Comparison of ENCODE assay signal across 1 cellular context in the genomic region with DNA sequence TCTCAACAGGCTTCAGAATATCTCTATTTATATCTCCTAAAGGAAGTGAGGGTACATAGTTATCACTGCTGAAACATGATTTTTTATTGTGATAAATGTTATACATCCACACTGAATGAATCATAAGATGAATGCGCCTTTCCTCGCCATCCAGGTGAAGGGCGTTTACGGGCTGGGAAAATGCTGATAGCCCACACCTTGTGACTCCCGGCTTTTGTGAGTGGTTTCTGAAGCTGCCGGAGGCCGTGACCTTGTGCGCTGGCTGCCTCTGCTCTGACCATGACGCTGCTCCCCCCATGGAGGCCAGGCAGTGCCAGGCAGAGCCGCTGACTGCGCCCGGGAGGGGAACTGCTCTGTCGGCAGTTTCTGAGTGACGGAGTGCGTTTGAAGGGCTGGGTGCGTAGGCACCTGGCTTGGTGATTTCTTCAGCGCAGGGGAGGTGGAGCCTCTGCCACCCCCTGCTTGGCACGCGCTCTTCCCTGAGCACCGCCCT.
TF ChIP-seq lines count a peak whose summit lies in the region.

No MANE protein-coding gene starts in this region.

TF ChIP-seq in GM23338, 12 proteins besides CTCF, POLR2A, EP300 and RAD21 (continued from another document):
- TF ChIP-seq, protein P1, sequence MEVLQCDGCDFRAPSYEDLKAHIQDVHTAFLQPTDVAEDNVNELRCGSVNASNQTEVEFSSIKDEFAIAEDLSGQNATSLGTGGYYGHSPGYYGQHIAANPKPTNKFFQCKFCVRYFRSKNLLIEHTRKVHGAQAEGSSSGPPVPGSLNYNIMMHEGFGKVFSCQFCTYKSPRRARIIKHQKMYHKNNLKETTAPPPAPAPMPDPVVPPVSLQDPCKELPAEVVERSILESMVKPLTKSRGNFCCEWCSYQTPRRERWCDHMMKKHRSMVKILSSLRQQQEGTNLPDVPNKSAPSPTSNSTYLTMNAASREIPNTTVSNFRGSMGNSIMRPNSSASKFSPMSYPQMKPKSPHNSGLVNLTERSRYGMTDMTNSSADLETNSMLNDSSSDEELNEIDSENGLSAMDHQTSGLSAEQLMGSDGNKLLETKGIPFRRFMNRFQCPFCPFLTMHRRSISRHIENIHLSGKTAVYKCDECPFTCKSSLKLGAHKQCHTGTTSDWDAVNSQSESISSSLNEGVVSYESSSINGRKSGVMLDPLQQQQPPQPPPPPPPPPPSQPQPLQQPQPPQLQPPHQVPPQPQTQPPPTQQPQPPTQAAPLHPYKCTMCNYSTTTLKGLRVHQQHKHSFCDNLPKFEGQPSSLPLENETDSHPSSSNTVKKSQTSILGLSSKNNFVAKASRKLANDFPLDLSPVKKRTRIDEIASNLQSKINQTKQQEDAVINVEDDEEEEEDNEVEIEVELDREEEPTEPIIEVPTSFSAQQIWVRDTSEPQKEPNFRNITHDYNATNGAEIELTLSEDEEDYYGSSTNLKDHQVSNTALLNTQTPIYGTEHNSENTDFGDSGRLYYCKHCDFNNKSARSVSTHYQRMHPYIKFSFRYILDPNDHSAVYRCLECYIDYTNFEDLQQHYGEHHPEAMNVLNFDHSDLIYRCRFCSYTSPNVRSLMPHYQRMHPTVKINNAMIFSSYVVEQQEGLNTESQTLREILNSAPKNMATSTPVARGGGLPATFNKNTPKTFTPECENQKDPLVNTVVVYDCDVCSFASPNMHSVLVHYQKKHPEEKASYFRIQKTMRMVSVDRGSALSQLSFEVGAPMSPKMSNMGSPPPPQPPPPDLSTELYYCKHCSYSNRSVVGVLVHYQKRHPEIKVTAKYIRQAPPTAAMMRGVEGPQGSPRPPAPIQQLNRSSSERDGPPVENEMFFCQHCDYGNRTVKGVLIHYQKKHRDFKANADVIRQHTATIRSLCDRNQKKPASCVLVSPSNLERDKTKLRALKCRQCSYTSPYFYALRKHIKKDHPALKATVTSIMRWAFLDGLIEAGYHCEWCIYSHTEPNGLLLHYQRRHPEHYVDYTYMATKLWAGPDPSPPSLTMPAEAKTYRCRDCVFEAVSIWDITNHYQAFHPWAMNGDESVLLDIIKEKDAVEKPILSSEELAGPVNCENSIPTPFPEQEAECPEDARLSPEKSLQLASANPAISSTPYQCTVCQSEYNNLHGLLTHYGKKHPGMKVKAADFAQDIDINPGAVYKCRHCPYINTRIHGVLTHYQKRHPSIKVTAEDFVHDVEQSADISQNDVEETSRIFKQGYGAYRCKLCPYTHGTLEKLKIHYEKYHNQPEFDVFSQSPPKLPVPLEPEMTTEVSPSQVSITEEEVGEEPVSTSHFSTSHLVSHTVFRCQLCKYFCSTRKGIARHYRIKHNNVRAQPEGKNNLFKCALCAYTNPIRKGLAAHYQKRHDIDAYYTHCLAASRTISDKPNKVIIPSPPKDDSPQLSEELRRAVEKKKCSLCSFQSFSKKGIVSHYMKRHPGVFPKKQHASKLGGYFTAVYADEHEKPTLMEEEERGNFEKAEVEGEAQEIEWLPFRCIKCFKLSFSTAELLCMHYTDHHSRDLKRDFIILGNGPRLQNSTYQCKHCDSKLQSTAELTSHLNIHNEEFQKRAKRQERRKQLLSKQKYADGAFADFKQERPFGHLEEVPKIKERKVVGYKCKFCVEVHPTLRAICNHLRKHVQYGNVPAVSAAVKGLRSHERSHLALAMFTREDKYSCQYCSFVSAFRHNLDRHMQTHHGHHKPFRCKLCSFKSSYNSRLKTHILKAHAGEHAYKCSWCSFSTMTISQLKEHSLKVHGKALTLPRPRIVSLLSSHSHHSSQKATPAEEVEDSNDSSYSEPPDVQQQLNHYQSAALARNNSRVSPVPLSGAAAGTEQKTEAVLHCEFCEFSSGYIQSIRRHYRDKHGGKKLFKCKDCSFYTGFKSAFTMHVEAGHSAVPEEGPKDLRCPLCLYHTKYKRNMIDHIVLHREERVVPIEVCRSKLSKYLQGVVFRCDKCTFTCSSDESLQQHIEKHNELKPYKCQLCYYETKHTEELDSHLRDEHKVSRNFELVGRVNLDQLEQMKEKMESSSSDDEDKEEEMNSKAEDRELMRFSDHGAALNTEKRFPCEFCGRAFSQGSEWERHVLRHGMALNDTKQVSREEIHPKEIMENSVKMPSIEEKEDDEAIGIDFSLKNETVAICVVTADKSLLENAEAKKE (CRISPR knock-in tag; IDR thresholded peaks at IDR 0.05), result no peak
- TF ChIP-seq, protein P2, sequence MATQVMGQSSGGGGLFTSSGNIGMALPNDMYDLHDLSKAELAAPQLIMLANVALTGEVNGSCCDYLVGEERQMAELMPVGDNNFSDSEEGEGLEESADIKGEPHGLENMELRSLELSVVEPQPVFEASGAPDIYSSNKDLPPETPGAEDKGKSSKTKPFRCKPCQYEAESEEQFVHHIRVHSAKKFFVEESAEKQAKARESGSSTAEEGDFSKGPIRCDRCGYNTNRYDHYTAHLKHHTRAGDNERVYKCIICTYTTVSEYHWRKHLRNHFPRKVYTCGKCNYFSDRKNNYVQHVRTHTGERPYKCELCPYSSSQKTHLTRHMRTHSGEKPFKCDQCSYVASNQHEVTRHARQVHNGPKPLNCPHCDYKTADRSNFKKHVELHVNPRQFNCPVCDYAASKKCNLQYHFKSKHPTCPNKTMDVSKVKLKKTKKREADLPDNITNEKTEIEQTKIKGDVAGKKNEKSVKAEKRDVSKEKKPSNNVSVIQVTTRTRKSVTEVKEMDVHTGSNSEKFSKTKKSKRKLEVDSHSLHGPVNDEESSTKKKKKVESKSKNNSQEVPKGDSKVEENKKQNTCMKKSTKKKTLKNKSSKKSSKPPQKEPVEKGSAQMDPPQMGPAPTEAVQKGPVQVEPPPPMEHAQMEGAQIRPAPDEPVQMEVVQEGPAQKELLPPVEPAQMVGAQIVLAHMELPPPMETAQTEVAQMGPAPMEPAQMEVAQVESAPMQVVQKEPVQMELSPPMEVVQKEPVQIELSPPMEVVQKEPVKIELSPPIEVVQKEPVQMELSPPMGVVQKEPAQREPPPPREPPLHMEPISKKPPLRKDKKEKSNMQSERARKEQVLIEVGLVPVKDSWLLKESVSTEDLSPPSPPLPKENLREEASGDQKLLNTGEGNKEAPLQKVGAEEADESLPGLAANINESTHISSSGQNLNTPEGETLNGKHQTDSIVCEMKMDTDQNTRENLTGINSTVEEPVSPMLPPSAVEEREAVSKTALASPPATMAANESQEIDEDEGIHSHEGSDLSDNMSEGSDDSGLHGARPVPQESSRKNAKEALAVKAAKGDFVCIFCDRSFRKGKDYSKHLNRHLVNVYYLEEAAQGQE (IDR thresholded peaks at IDR 0.05; ENCODE audit: unreplicated experiment), result no peak
- TF ChIP-seq, protein P3, sequence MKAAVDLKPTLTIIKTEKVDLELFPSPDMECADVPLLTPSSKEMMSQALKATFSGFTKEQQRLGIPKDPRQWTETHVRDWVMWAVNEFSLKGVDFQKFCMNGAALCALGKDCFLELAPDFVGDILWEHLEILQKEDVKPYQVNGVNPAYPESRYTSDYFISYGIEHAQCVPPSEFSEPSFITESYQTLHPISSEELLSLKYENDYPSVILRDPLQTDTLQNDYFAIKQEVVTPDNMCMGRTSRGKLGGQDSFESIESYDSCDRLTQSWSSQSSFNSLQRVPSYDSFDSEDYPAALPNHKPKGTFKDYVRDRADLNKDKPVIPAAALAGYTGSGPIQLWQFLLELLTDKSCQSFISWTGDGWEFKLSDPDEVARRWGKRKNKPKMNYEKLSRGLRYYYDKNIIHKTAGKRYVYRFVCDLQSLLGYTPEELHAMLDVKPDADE (IDR thresholded peaks at IDR 0.05), result no peak
- TF ChIP-seq JUNB (IDR thresholded peaks at IDR 0.05; ENCODE audit: unreplicated experiment) (no peak), STAT1 (IDR thresholded peaks at IDR 0.05; ENCODE audit: unreplicated experiment) (no peak), ZNF331 (CRISPR knock-in tag; IDR thresholded peaks at IDR 0.05; ENCODE audit: low read depth) (no peak), EZH2 (IDR thresholded peaks at IDR 0.05; ENCODE audit: low read depth, unreplicated experiment) (no peak), ZNF114 (CRISPR knock-in tag; IDR thresholded peaks at IDR 0.05) (no peak), CREB1 (CRISPR knock-in tag; IDR thresholded peaks at IDR 0.05; ENCODE audit: low read depth) (no peak), POLR2AphosphoS5 (IDR thresholded peaks at IDR 0.05; ENCODE audit: low read depth) (no peak)
